Comparison of ENCODE assay signal across 1 cellular context in genomic region chr3:125374996-125375941, GRCh38.
A peak's percentile ranks its signal among the peaks of the same experiment; 100 is the strongest.
TF ChIP-seq lines count a peak whose summit lies in the region.

TSS of gene ZNF148 (minus strand) at chr3:125375325. CDS start at chr3:125313640, 61,685 bp downstream.

TF ChIP-seq in K562, 482 proteins besides CTCF, POLR2A, EP300 and RAD21 (continued from another document and continues in another):
- TF ChIP-seq POLR2H (tag; IDR thresholded peaks at IDR 0.05; ENCODE audit: low read depth) (peak; percentile 65; the same call in 1 of the 2 replicates), POLR2G (IDR thresholded peaks at IDR 0.05; ENCODE audit: low read depth, low read length) (peak; percentile 96), MCM3 (IDR thresholded peaks at IDR 0.05) (no peak), ZNF444 (CRISPR knock-in tag; IDR thresholded peaks at IDR 0.05) (peak; percentile 80; the same call in 1 of the 2 replicates), SIX5 (IDR thresholded peaks at IDR 0.05; ENCODE audit: borderline replicate concordance in 1 of 2, insufficient read depth in 1 of 2, low read depth in 1 of 2, low read length in 2 of 2) (peak in 1 of 2 experiments; percentile 3; a peak in 1 of 4 replicates), MAFG (tag; conservative IDR thresholded peaks at IDR 0.05) (no peak), ATF2 (CRISPR knock-in tag; IDR thresholded peaks at IDR 0.05) (no peak), C11orf30 (IDR thresholded peaks at IDR 0.05; ENCODE audit: low read depth) (peak; percentile 49), E2F8 (IDR thresholded peaks at IDR 0.05; ENCODE audit: low read depth, partially characterized antibody) (peak; percentile 28), CEBPG (CRISPR knock-in tag; IDR thresholded peaks at IDR 0.05) (no peak), CEBPG (tag; conservative IDR thresholded peaks at IDR 0.05 in 1 of 2, IDR thresholded peaks at IDR 0.05 in 1 of 2) (no peak), KDM2B (CRISPR knock-in tag; IDR thresholded peaks at IDR 0.05) (peak; percentile 47; the same call in 1 of the 2 replicates), HMGN3 (IDR thresholded peaks at IDR 0.05; ENCODE audit: borderline replicate concordance, extremely low read depth, insufficient read length, low read depth, low read length) (peak; percentile 76), ZNF785 (CRISPR knock-in tag; IDR thresholded peaks at IDR 0.05) (no peak), TFAP4 (CRISPR knock-in tag; IDR thresholded peaks at IDR 0.05; ENCODE audit: borderline replicate concordance) (peak; percentile 74), POLR2B (IDR thresholded peaks at IDR 0.05; ENCODE audit: low read depth, partially characterized antibody) (peak; percentile 86), SIN3B (IDR thresholded peaks at IDR 0.05; ENCODE audit: low read depth) (0 out of 2 replicates have a peak, but pooled peaks have one; percentile 21), ELF4 (CRISPR knock-in tag; IDR thresholded peaks at IDR 0.05) (0 out of 2 replicates have a peak, but pooled peaks have one; percentile 37), MBD2 (IDR thresholded peaks at IDR 0.05; ENCODE audit: borderline replicate concordance, low read depth) (peak; percentile 50; the same call in 1 of the 2 replicates), PHF20 (IDR thresholded peaks at IDR 0.05; ENCODE audit: partially characterized antibody) (peak; percentile 86), NFIC (IDR thresholded peaks at IDR 0.05) (peak; percentile 45), ZNF76 (CRISPR knock-in tag; IDR thresholded peaks at IDR 0.05; ENCODE audit: borderline replicate concordance) (peak; percentile 93; the same call in 1 of the 2 replicates), SUPT5H (IDR thresholded peaks at IDR 0.05) (peak; percentile 92), ZNF263 (CRISPR knock-in tag; IDR thresholded peaks at IDR 0.05; ENCODE audit: borderline replicate concordance) (peak; percentile 98), CHD7 (IDR thresholded peaks at IDR 0.05; ENCODE audit: low read depth, low read length) (no peak), TBP (optimal IDR thresholded peaks at IDR 0.05; ENCODE audit: low read depth, low read length) (peak; percentile 86), E2F5 (CRISPR knock-in tag; IDR thresholded peaks at IDR 0.05) (no peak), HDAC1 (IDR thresholded peaks at IDR 0.05) (peak in 1 of 2 experiments; percentile 59; a peak in 2 of 4 replicates), U2AF1 (optimal IDR thresholded peaks at IDR 0.05; ENCODE audit: low read depth, low read length) (no peak), DMBX1 (CRISPR knock-in tag; IDR thresholded peaks at IDR 0.05; ENCODE audit: borderline replicate concordance) (no peak), MAX (CRISPR knock-in tag; IDR thresholded peaks at IDR 0.05) (peak; percentile 35; the same call in 1 of the 2 replicates), ESRRA (IDR thresholded peaks at IDR 0.05; ENCODE audit: borderline replicate concordance, low read depth) (peak; percentile 77; the same call in 1 of the 2 replicates), CBX1 (IDR thresholded peaks at IDR 0.05; ENCODE audit: low read depth) (peak; percentile 79; the same call in 1 of the 2 replicates), ZNF140 (CRISPR knock-in tag; IDR thresholded peaks at IDR 0.05) (no peak), EGR1 (conservative IDR thresholded peaks at IDR 0.05) (peak; percentile 45), YY1 (IDR thresholded peaks at IDR 0.05; ENCODE audit: borderline replicate concordance in 1 of 3, control insufficient read depth in 1 of 3, extremely low read depth in 1 of 3, insufficient read depth in 3 of 3, insufficient read length in 1 of 3, insufficient replicate concordance in 2 of 3, low read depth in 1 of 3, low read length in 2 of 3) (peak in 2 of 3 experiments; percentile 77 to 80), HMG20B (CRISPR knock-in tag; IDR thresholded peaks at IDR 0.05) (no peak), MTA1 (IDR thresholded peaks at IDR 0.05; ENCODE audit: borderline replicate concordance) (peak; percentile 57; the same call in 1 of the 2 replicates), CTBP1 (IDR thresholded peaks at IDR 0.05; ENCODE audit: borderline replicate concordance) (peak; percentile 37), ATF3 (IDR thresholded peaks at IDR 0.05) (no peak), ATF3 (CRISPR knock-in tag; conservative IDR thresholded peaks at IDR 0.05) (no peak), ATF7 (IDR thresholded peaks at IDR 0.05) (peak; percentile 45; the same call in 1 of the 2 replicates), NR2C1 (IDR thresholded peaks at IDR 0.05) (no peak), NR2C1 (tag; IDR thresholded peaks at IDR 0.05) (0 out of 2 replicates have a peak, but pooled peaks have one; percentile 43), ZBTB9 (CRISPR knock-in tag; IDR thresholded peaks at IDR 0.05) (0 out of 2 replicates have a peak, but pooled peaks have one; percentile 34), TAF7 (tag; IDR thresholded peaks at IDR 0.05) (peak; percentile 37; the same call in 1 of the 2 replicates)
